ENCODE assay signal across 8 cellular contexts in the genomic region with DNA sequence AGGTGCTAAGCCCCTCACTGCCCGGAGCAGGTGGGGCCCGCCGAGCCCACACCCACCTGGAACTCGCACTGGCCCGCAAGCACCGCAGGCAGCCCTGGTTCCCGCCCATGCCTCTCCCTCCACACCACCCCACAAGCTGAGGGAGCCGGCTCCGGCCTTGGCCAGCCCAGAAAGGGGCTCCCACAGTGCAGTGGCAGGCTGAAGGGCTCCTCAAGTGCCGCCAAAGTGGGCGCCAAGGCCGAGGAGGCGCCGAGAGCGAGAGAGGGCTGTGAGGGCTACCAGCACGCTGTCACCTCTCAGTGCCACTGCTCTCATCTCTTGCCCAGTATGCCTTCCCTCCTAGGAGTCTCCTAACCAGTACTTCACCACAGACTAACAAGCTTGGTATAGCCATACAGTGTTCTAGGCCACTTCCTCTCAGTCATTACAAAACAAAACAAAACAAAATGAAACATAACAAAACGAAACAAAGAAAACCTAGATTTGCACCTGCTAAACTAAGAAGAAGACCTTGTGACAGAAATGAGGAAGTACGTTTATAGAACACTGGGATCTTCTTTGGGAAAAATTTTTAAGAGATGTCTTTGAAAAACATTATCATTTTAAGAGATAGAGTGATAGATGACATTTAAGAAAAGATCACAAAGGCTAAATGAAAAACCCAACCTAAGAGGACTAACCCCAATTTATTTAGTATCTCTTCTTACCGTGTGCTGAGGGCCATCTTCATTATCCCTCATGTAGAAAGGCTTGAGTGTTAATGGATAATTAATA. TPM values are rescaled to one million over a fixed set of nuclear protein-coding genes. Genes with fewer than 3 reads are reported as not detected.
DNase-seq lines count a peak whose midpoint lies in the region; ATAC-seq and TF ChIP-seq lines count a peak whose summit lies in the region.

No MANE protein-coding gene starts in this region.

- H3K4me3 ChIP-seq in mesenchymal stem cell (ENCODE audit: insufficient read depth in 1 of 2, low read depth in 1 of 2, low read length in 2 of 2): no peak overlapping the region

- H3K27ac ChIP-seq in mesenchymal stem cell (ENCODE audit: low read length, poor library complexity, severe bottlenecking): no peak overlapping the region

- H2BK15ac ChIP-seq in mesenchymal stem cell (ENCODE audit: low read depth, poor library complexity, severe bottlenecking): no peak overlapping the region

- H3K9me3 ChIP-seq in mesenchymal stem cell (ENCODE audit: control insufficient read depth, low read length): no peaks in the 10 kb centered on the region

- no peak overlapping the region for H3K23ac ChIP-seq in mesenchymal stem cell (ENCODE audit: low read length in 2 of 2)

- no peaks in the 10 kb centered on the region for H3K9me3 Mint-ChIP-seq in activated T-cell treated with anti-CD3 and anti-CD28 coated beads, Interleukin-2, amount 50 U/mL, for 72 hours
- no peaks in the 10 kb centered on the region for H3K9me3 Mint-ChIP-seq in chondrocyte (ENCODE audit: low read depth)

- H2AK5ac ChIP-seq in mesenchymal stem cell (ENCODE audit: low read length, severe bottlenecking): no peak overlapping the region

- H2BK5ac ChIP-seq in mesenchymal stem cell (ENCODE audit: low read depth, low read length, poor library complexity, severe bottlenecking): no peak overlapping the region

- H3K79me1 ChIP-seq in mesenchymal stem cell (replicated peaks; ENCODE audit: low read length, poor library complexity, severe bottlenecking): no peaks in the 10 kb centered on the region

- no peak overlapping the region for H3K18ac ChIP-seq in mesenchymal stem cell (ENCODE audit: low read depth in 1 of 2, low read length in 2 of 2)

- no peak overlapping the region for H3K4me2 ChIP-seq in mesenchymal stem cell (ENCODE audit: low read length, poor library complexity, severe bottlenecking)

- peak; percentile 19 for DNase-seq in stimulated activated CD4-positive, alpha-beta T cell treated with anti-CD3 and anti-CD28 coated beads, Interleukin-4, amount 100 ng/mL, for 24 hours
- DNase-seq in stimulated activated CD4-positive, alpha-beta T cell treated with anti-CD3 and anti-CD28 coated beads, Interleukin-4, amount 100 ng/mL, for 1 hour: no peak
- DNase-seq in activated T-cell treated with anti-CD3 and anti-CD28 coated beads, Interleukin-2, amount 50 U/mL, for 72 hours: peak; percentile 63 to 69
- DNase-seq in stimulated activated naive CD8-positive, alpha-beta T cell treated with anti-CD3 and anti-CD28 coated beads, Interleukin-15, Interleukin-2, amounts not matched to agents 100 U/mL and 50 U/mL, for 24 hours: peak; percentile 11
- DNase-seq in mesenchymal stem cell (no peak), chondrocyte (ENCODE audit: low spot score) (no peak), NCI-H345 (lab: John Stamatoyannopoulos, UW) (no peak)

- peak; percentile 99 for ATAC-seq in HG03175 (IDR thresholded peaks at IDR 0.05; ENCODE audit: unreplicated experiment)
- peak; percentile 100 for ATAC-seq in activated T-cell treated with anti-CD3 and anti-CD28 coated beads, Interleukin-2, amount 50 U/mL, for 72 hours (replicated peaks in 1 of 2)
- ATAC-seq in stimulated activated naive CD8-positive, alpha-beta T cell treated with anti-CD3 and anti-CD28 coated beads, Interleukin-15, Interleukin-2, amounts not matched to agents 100 U/mL and 50 U/mL, for 24 hours: peak; percentile 94

- H3K14ac ChIP-seq in mesenchymal stem cell (ENCODE audit: low read length in 2 of 2): no peak overlapping the region

- peaks cover 7 to 8% of the 10 kb centered on the region in 2 experiments for H3K36me3 ChIP-seq in mesenchymal stem cell (ENCODE audit: control insufficient read depth in 1 of 2, insufficient read depth in 2 of 2, low read depth in 1 of 2, low read length in 2 of 2)

- H2AFZ ChIP-seq in mesenchymal stem cell (ENCODE audit: low read depth, low read length): no peak overlapping the region

- H3K4ac ChIP-seq in mesenchymal stem cell (ENCODE audit: low read depth in 1 of 2, low read length in 2 of 2): no peak overlapping the region

- peaks cover 31% of the 10 kb centered on the region for H3K4me1 Mint-ChIP-seq in activated T-cell treated with anti-CD3 and anti-CD28 coated beads, Interleukin-2, amount 50 U/mL, for 72 hours (ENCODE audit: low read depth)
- H3K4me1 Mint-ChIP-seq in chondrocyte (ENCODE audit: low read depth): peaks cover 3% of the 10 kb centered on the region

- no peak overlapping the region for H2BK120ac ChIP-seq in mesenchymal stem cell (ENCODE audit: low read depth, low read length)

- no peaks in the 10 kb centered on the region for H3K27me3 ChIP-seq in mesenchymal stem cell (ENCODE audit: control insufficient read depth in 1 of 2, insufficient read depth in 1 of 2, low read length in 2 of 2)

- H4K91ac ChIP-seq in mesenchymal stem cell (ENCODE audit: low read length): no peak overlapping the region

- H4K8ac ChIP-seq in mesenchymal stem cell (ENCODE audit: low read length): no peak overlapping the region

- H3K4me3 Mint-ChIP-seq in activated T-cell treated with anti-CD3 and anti-CD28 coated beads, Interleukin-2, amount 50 U/mL, for 72 hours: peak overlapping the region; percentile 49 to 75
- H3K4me3 Mint-ChIP-seq in chondrocyte (ENCODE audit: unreplicated experiment): no peak overlapping the region

- H3K4me1 ChIP-seq in mesenchymal stem cell (ENCODE audit: control insufficient read depth, insufficient read depth, low read depth, low read length): no peaks in the 10 kb centered on the region

- no peak overlapping the region for H3K9ac ChIP-seq in mesenchymal stem cell (ENCODE audit: low read length)

- peaks cover 6 to 18% of the 10 kb centered on the region in 2 donors for H3K36me3 Mint-ChIP-seq in activated T-cell treated with anti-CD3 and anti-CD28 coated beads, Interleukin-2, amount 50 U/mL, for 72 hours (ENCODE audit: insufficient read depth in 2 of 2)
- H3K36me3 Mint-ChIP-seq in chondrocyte (ENCODE audit: low read depth): peaks cover 16% of the 10 kb centered on the region

- 95% methylated on average over 16 of the region's 19 CpGs for WGBS in mesenchymal stem cell

- H3K27me3 Mint-ChIP-seq in activated T-cell treated with anti-CD3 and anti-CD28 coated beads, Interleukin-2, amount 50 U/mL, for 72 hours (ENCODE audit: low read depth): no peaks in the 10 kb centered on the region
- no peaks in the 10 kb centered on the region for H3K27me3 Mint-ChIP-seq in chondrocyte (ENCODE audit: low read depth)

- no peak for TF ChIP-seq CTCF in chondrocyte (IDR thresholded peaks at IDR 0.05)

- H2BK12ac ChIP-seq in mesenchymal stem cell (ENCODE audit: low read length in 2 of 2): no peak overlapping the region

- H3K27ac Mint-ChIP-seq in activated T-cell treated with anti-CD3 and anti-CD28 coated beads, Interleukin-2, amount 50 U/mL, for 72 hours: peak overlapping the region; percentile 86
- H3K27ac Mint-ChIP-seq in chondrocyte (ENCODE audit: unreplicated experiment): no peak overlapping the region

RNA-seq across cellular contexts. Expression of a gene that starts 47.7 kb away (rescaled TPM):
- 10 to 100 TPM; 48.0 to 51.7 TPM for total RNA-seq in activated T-cell treated with anti-CD3 and anti-CD28 coated beads, Interleukin-2, amount 50 U/mL, for 72 hours
- 9.8 TPM for polyA plus RNA-seq in mesenchymal stem cell (2013, experiment 1 of 2)
- polyA plus RNA-seq in mesenchymal stem cell (2013, experiment 2 of 2): 9.2 TPM
- 10.9 to 12.3 TPM (median 12.2 TPM) in 3 replicates for total RNA-seq in chondrocyte

Comparison
In these comparisons a context has a peak if more than half of its experiments do, and no peak if none do; other contexts are left out.
1. DNase-seq: peak in stimulated activated CD4-positive, alpha-beta T cell treated with anti-CD3 and anti-CD28 coated beads, Interleukin-4, amount 100 ng/mL, for 24 hours (single experiment), activated T-cell treated with anti-CD3 and anti-CD28 coated beads, Interleukin-2, amount 50 U/mL, for 72 hours (2 of 2) and stimulated activated naive CD8-positive, alpha-beta T cell treated with anti-CD3 and anti-CD28 coated beads, Interleukin-15, Interleukin-2, amounts not matched to agents 100 U/mL and 50 U/mL, for 24 hours (single experiment); none in stimulated activated CD4-positive, alpha-beta T cell treated with anti-CD3 and anti-CD28 coated beads, Interleukin-4, amount 100 ng/mL, for 1 hour (single experiment), mesenchymal stem cell (single experiment), chondrocyte (single experiment) and NCI-H345 (single experiment).
2. Peak in every context shown above with its lines, with median percentiles within 50 percentile points of each other: ATAC-seq.